22 cellular contexts compared by ENCODE assay signal in the genomic region with DNA sequence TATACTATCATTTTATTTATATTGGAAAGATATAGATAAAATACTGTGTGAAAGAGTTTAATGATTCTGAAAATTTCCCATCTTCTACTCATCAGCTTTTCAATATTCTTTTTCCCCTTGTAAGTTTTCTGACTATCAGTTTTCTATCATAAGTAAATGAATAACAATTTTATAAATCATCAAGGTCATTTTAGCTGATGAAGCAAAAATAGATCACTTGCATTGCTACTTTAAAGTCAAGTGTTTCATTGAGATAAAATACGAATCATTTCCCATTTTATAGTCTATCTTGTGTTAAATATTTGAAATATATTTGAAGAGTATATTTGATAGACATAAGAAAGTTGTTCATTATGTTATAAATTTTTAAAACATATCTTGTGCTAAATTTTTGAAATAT.
"Had no signal": no experiment of that assay in that cellular context is flagged by ENCODE, and none has a peak within 500 bp of the region (broad histone marks: within the 10 kb centered on the region; RNA-seq: fewer than 3 reads in every experiment).

No MANE protein-coding gene starts in this region.

- H3K4me1 ChIP-seq: SJSA1 had no signal

- H3K4me3 ChIP-seq: MG63, SJSA1, SK-N-MC had no signal

- FAIRE-seq: RCC 7860 had no signal

- DNase-seq: Karpas-422, KG1, MG63, NCI-H1092 treated with DMSO at 0.1 percent for 48 hours, NCI-H1436, NCI-H187, NCI-H2029, NCI-H2081 treated with DMSO at 0.1 percent for 48 hours, NCI-H2171, NCI-H226, NCI-H446, NCI-H510A, NCI-H524 treated with DMSO at 0.1 percent for 48 hours, NCI-H69, NCI-H774, Right ventricle myocardium superior, RPMI8226, SIG-M5, SW 1271 had no signal

- H3K27ac ChIP-seq: SJSA1, SK-N-MC had no signal

- H3K36me3 ChIP-seq: MG63, SJSA1 had no signal

- H3K27me3 ChIP-seq: MG63, SJSA1 had no signal

- H3K9me3 ChIP-seq: MG63, SJSA1 had no signal
